1 cellular context compared by ENCODE assay signal in the genomic region with DNA sequence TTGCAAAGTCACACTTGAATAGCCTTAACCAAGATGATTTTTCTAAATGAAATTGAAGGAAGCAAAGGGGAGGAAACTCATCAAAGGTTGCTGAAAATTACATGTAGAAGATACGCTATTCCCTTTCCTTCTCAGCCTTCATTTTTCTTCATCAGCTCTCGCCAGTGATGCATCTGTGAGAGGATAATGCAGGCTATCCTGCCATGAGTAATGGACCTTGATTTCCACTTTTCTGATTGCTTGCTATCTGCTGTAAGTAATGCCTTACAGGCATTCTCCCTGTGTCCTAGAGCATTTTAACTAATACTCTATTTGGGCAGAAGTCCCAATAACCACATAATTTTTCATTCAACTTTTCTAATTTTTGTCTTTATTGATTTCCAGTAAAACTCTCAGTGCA.
TF ChIP-seq lines count a peak whose summit lies in the region.

No MANE protein-coding gene starts in this region.

TF ChIP-seq in SK-N-SH, 30 proteins besides CTCF, POLR2A, EP300 and RAD21 (continued from another document):
- TF ChIP-seq IRF3 (IDR thresholded peaks at IDR 0.05; ENCODE audit: low read depth, low read length), result no peak
- no peak for TF ChIP-seq YY1 (IDR thresholded peaks at IDR 0.05; ENCODE audit: low read depth)
- no peak for TF ChIP-seq TAF1 (IDR thresholded peaks at IDR 0.05; ENCODE audit: borderline replicate concordance, low read depth, low read length)
- TF ChIP-seq, protein P1, sequence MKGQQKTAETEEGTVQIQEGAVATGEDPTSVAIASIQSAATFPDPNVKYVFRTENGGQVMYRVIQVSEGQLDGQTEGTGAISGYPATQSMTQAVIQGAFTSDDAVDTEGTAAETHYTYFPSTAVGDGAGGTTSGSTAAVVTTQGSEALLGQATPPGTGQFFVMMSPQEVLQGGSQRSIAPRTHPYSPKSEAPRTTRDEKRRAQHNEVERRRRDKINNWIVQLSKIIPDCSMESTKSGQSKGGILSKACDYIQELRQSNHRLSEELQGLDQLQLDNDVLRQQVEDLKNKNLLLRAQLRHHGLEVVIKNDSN (IDR thresholded peaks at IDR 0.05; ENCODE audit: borderline replicate concordance, low read depth), result no peak
- no peak for TF ChIP-seq FOXJ3 (CRISPR knock-in tag; IDR thresholded peaks at IDR 0.05)
- TF ChIP-seq NRF1 (IDR thresholded peaks at IDR 0.05; ENCODE audit: low read depth, low read length), result no peak
- no peak for TF ChIP-seq TCF12 (IDR thresholded peaks at IDR 0.05)
- TF ChIP-seq RCOR1 (IDR thresholded peaks at IDR 0.05; ENCODE audit: low read length), result no peak
- no peak for TF ChIP-seq FOXM1 (IDR thresholded peaks at IDR 0.05; ENCODE audit: low read depth)
- TF ChIP-seq GABPA (IDR thresholded peaks at IDR 0.05; ENCODE audit: low read depth), result no peak
- no peak for TF ChIP-seq GATA2 (CRISPR knock-in tag; IDR thresholded peaks at IDR 0.05)
- TF ChIP-seq FOSL2 (IDR thresholded peaks at IDR 0.05; ENCODE audit: borderline replicate concordance, low read depth), result no peak
- no peak for TF ChIP-seq TEAD4 (IDR thresholded peaks at IDR 0.05; ENCODE audit: borderline replicate concordance, insufficient read depth)
- TF ChIP-seq EZH2phosphoT487 (IDR thresholded peaks at IDR 0.05; ENCODE audit: borderline replicate concordance, low read depth), result no peak
